In genomic region chr5:55146543-55147151, GRCh38 we compare ENCODE assay signal across 8 cellular contexts. TPM values are rescaled to one million over a fixed set of nuclear protein-coding genes. Genes with fewer than 3 reads are reported as not detected.
A peak's percentile ranks its signal among the peaks of the same experiment; 100 is the strongest.
DNase-seq lines count a peak whose midpoint lies in the region; ATAC-seq and TF ChIP-seq lines count a peak whose summit lies in the region.

No MANE protein-coding gene starts in this region.

- TF ChIP-seq CTCF in foreskin keratinocyte (conservative IDR thresholded peaks at IDR 0.05) (peak; percentile 98), suprapubic skin (IDR thresholded peaks at IDR 0.05) (peak; percentile 80 to 85)

- WGBS in suprapubic skin: 7% methylated on average over 11 of the region's 11 CpGs

- no peak for TF ChIP-seq POLR2A in suprapubic skin (IDR thresholded peaks at IDR 0.05)

- ATAC-seq in foreskin keratinocyte: peak; percentile 88

- H3K4me3 ChIP-seq in H7 (ENCODE audit: insufficient read depth, low read depth, low read length) (no peak overlapping the region), suprapubic skin (no peak overlapping the region)

- H3K27ac ChIP-seq in foreskin keratinocyte (no peak overlapping the region), suprapubic skin (no peak overlapping the region)

- peaks cover 2% of the 10 kb centered on the region for H3K4me1 ChIP-seq in foreskin keratinocyte
- peaks cover under 1% of the 10 kb centered on the region for H3K4me1 ChIP-seq in suprapubic skin

- H3K36me3 ChIP-seq in H7 (replicated peaks; ENCODE audit: control insufficient read depth, insufficient read depth, low read length) (no peaks in the 10 kb centered on the region), suprapubic skin (no peaks in the 10 kb centered on the region)

- H3K9me3 ChIP-seq in suprapubic skin: no peaks in the 10 kb centered on the region

- TF ChIP-seq EP300 in suprapubic skin (IDR thresholded peaks at IDR 0.05): no peak

- DNase-seq in DMS79 (lab: John Stamatoyannopoulos, UW): peak; percentile 27
- peak; percentile 50 for DNase-seq in H7
- peak; percentile 70 for DNase-seq in MV-4-11 (lab: John Stamatoyannopoulos, UW)
- DNase-seq in SHP77 (lab: John Stamatoyannopoulos, UW): peak; percentile 70 to 80
- DNase-seq in activated T-helper 1 cell treated with anti-CD3 and anti-CD28 coated beads, Interleukin-2, amount 50 U/mL, for 16 hours (ENCODE audit: low read depth in 1 of 2, low spot score in 1 of 2): peak; percentile 59 to 64
- DNase-seq in foreskin keratinocyte: peak in 1 of 2 donors; percentile 71
- DNase-seq in occipital lobe (lab: John Stamatoyannopoulos, UW): peak; percentile 40
- DNase-seq in suprapubic skin (ENCODE audit: low spot score in 2 of 2): peak; percentile 79 to 82

- H3K27me3 ChIP-seq in H7 (ENCODE audit: control insufficient read depth, insufficient read depth, low read length) (no peaks in the 10 kb centered on the region), foreskin keratinocyte (peaks cover 28% of the 10 kb centered on the region), suprapubic skin (peaks cover 9% of the 10 kb centered on the region)

RNA-seq across cellular contexts. Expression of gene GPX8, which starts 13.3 kb away (rescaled TPM):
- 41.3 and 50.2 TPM in 2 replicates for total RNA-seq in H7 (2014; rRNA removed; shearing (Covaris generic))
- total RNA-seq in foreskin keratinocyte (47.2 and 63.1 TPM in 2 replicates), occipital lobe (4.4 TPM), suprapubic skin (1 to 10 TPM; 5.1 to 7.9 (median 5.8) TPM)
- polyA plus RNA-seq in foreskin keratinocyte: 44.5 and 49.1 TPM in 2 replicates

RNA-seq across cellular contexts. Expression of gene CDC20B, which starts 26.3 kb away (rescaled TPM):
- not detected in 2 replicates for total RNA-seq in H7 (2014; rRNA removed; shearing (Covaris generic))
- total RNA-seq in foreskin keratinocyte (not detected in 2 replicates), occipital lobe (0.78 TPM), suprapubic skin (not detected)
- not detected in 2 replicates for polyA plus RNA-seq in foreskin keratinocyte

RNA-seq across cellular contexts. Expression of gene GZMA, which starts 44.2 kb away (rescaled TPM):
- not detected in 2 replicates for total RNA-seq in H7 (2014; rRNA removed; shearing (Covaris generic))
- not detected in 2 replicates for total RNA-seq in foreskin keratinocyte
- not detected in 2 replicates for polyA plus RNA-seq in foreskin keratinocyte
- total RNA-seq in occipital lobe: not detected
- not detected for total RNA-seq in suprapubic skin
